Comparison of ENCODE assay signal across 1 cellular context in the genomic region with DNA sequence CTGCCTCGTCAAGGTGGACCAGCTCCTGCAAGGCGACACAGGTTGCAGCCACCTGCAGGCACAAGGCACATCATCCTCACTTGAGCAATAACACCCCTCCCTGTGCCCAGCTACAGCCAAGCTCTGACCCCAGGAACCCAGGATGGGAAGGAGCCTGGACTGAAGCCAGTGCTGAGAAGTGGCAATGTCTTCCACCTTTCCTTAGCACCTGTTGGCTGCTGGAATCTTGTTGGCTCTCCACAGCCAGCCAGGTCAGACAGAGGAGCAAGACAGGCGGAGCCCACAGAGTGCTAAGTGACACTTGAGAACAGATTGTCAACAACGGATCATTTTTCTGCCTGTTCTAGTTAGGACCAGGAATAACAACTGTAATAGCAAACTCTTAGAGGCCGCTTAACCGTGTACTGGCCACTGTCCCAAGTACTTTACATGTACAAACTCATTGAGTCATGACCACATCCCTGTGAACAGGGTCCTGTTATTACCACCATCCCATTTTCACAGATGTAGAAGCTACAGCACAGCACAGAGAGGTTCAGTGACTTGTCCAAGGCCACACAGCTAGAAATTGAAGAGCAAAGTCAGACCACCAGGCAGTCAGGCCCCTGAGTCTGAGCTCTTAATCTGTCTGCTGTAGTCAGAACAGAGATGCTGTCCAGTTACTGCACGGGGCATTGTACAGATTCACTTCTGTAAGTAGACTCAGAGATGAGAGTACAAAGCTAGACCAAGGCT.
TF ChIP-seq lines count a peak whose summit lies in the region.

No MANE protein-coding gene starts in this region.

TF ChIP-seq in K562, 482 proteins besides CTCF, POLR2A, EP300 and RAD21 (continued from another document):
- TF ChIP-seq, protein P1, sequence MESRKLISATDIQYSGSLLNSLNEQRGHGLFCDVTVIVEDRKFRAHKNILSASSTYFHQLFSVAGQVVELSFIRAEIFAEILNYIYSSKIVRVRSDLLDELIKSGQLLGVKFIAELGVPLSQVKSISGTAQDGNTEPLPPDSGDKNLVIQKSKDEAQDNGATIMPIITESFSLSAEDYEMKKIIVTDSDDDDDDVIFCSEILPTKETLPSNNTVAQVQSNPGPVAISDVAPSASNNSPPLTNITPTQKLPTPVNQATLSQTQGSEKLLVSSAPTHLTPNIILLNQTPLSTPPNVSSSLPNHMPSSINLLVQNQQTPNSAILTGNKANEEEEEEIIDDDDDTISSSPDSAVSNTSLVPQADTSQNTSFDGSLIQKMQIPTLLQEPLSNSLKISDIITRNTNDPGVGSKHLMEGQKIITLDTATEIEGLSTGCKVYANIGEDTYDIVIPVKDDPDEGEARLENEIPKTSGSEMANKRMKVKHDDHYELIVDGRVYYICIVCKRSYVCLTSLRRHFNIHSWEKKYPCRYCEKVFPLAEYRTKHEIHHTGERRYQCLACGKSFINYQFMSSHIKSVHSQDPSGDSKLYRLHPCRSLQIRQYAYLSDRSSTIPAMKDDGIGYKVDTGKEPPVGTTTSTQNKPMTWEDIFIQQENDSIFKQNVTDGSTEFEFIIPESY (CRISPR knock-in tag; IDR thresholded peaks at IDR 0.05): no peak
- TF ChIP-seq ZNF740 (CRISPR knock-in tag; IDR thresholded peaks at IDR 0.05) (no peak), ZNF740 (tag; IDR thresholded peaks at IDR 0.05) (no peak), L3MBTL2 (IDR thresholded peaks at IDR 0.05) (no peak), LEF1 (IDR thresholded peaks at IDR 0.05) (no peak), RBM25 (IDR thresholded peaks at IDR 0.05; ENCODE audit: low read depth, low read length, severe bottlenecking) (peak; percentile 65), ATF6 (CRISPR knock-in tag; IDR thresholded peaks at IDR 0.05) (no peak), RBM34 (IDR thresholded peaks at IDR 0.05; ENCODE audit: borderline replicate concordance, insufficient read depth, low read length) (no peak), SLC30A9 (CRISPR knock-in tag; IDR thresholded peaks at IDR 0.05) (no peak), BCL6 (CRISPR knock-in tag; IDR thresholded peaks at IDR 0.05) (no peak), E2F3 (CRISPR knock-in tag; IDR thresholded peaks at IDR 0.05) (no peak), PHF8 (IDR thresholded peaks at IDR 0.05; ENCODE audit: borderline replicate concordance, low read length) (no peak), NFRKB (IDR thresholded peaks at IDR 0.05; ENCODE audit: low read depth) (no peak), MLX (CRISPR knock-in tag; conservative IDR thresholded peaks at IDR 0.05) (no peak), ZNF77 (CRISPR knock-in tag; IDR thresholded peaks at IDR 0.05) (no peak), POU5F1 (IDR thresholded peaks at IDR 0.05; ENCODE audit: borderline replicate concordance, low read depth, low read length, partially characterized antibody) (no peak), ZC3H8 (IDR thresholded peaks at IDR 0.05) (no peak), KDM1A (IDR thresholded peaks at IDR 0.05) (peak in 1 of 2 experiments; percentile 50; a peak in 2 of 4 replicates), ZFP36 (IDR thresholded peaks at IDR 0.05; ENCODE audit: low read depth, low read length, partially characterized antibody) (peak; percentile 58), BCOR (IDR thresholded peaks at IDR 0.05) (peak; percentile 62; the same call in 1 of the 2 replicates), ATF7 (IDR thresholded peaks at IDR 0.05) (no peak)
- TF ChIP-seq, protein P2, sequence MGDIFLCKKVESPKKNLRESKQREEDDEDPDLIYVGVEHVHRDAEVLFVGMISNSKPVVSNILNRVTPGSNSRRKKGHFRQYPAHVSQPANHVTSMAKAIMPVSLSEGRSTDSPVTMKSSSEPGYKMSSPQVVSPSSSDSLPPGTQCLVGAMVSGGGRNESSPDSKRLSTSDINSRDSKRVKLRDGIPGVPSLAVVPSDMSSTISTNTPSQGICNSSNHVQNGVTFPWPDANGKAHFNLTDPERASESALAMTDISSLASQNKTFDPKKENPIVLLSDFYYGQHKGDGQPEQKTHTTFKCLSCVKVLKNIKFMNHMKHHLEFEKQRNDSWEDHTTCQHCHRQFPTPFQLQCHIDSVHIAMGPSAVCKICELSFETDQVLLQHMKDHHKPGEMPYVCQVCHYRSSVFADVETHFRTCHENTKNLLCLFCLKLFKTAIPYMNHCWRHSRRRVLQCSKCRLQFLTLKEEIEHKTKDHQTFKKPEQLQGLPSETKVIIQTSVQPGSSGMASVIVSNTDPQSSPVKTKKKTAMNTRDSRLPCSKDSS (IDR thresholded peaks at IDR 0.05; ENCODE audit: low read depth, partially characterized antibody): no peak
TF ChIP-seq in K562: peak in this region for 4.
